ENCODE assay signal across 26 cellular contexts in genomic region chr2:128432423-128432822, GRCh38.
DNase-seq lines count a peak whose midpoint lies in the region; ATAC-seq, FAIRE-seq and TF ChIP-seq lines count a peak whose summit lies in the region.
"Had no signal": no experiment of that assay in that cellular context is flagged by ENCODE, and none has a peak within 500 bp of the region (broad histone marks: within the 10 kb centered on the region; RNA-seq: fewer than 3 reads in every experiment).

No MANE protein-coding gene starts in this region.

- H4K91ac ChIP-seq in IMR-90 (ENCODE audit: insufficient read depth, low read depth, low read length) = no peak overlapping the region

- no peak overlapping the region for H2AK5ac ChIP-seq in IMR-90 (ENCODE audit: low read depth, low read length)

- ATAC-seq in IMR-90 (ENCODE audit: low read depth) (no peak), K562 (no peak)
- ATAC-seq: GM12878 had no signal

- H3K36me3 ChIP-seq in IMR-90 (ENCODE audit: control insufficient read depth, insufficient read depth, low read length) (no peaks in the 10 kb centered on the region), K562 (ENCODE audit: control insufficient read depth, insufficient read depth, low read length) (no peaks in the 10 kb centered on the region), kidney (ENCODE audit: control insufficient read depth in 1 of 2, insufficient read depth in 2 of 2, low read length in 2 of 2) (no peaks in the 10 kb centered on the region), MG63 (no peaks in the 10 kb centered on the region)
- H3K36me3 ChIP-seq: BE2C, BLaER1 had no signal

- BruUV-seq in IMR-90 (replicated peaks; lab: Mats Ljungman, UMichigan) = no TSS peak
- no TSS peak for BruUV-seq in K562 (replicated peaks; lab: Mats Ljungman, UMichigan)

- no peaks in the 10 kb centered on the region for H3K79me1 ChIP-seq in IMR-90 (ENCODE audit: low read depth in 1 of 2, low read length in 2 of 2)

- H3K9me3 ChIP-seq in IMR-90 (ENCODE audit: control insufficient read depth, insufficient read depth, low read length) = no peaks in the 10 kb centered on the region
- H3K9me3 ChIP-seq in K562 (replicated peaks; ENCODE audit: control insufficient read depth, insufficient read depth, low read depth, low read length) = no peaks in the 10 kb centered on the region
- H3K9me3 ChIP-seq in kidney (ENCODE audit: control insufficient read depth in 1 of 2, low read length in 2 of 2) = peaks cover 0 to 7% of the 10 kb centered on the region in 2 donors
- H3K9me3 ChIP-seq in MG63 = peaks cover 7% of the 10 kb centered on the region
- H3K9me3 ChIP-seq: BE2C had no signal

- H3K27ac ChIP-seq in IMR-90 (ENCODE audit: insufficient read depth, low read length) = no peak overlapping the region
- H3K27ac ChIP-seq in K562 (ENCODE audit: extremely low read depth, low read depth, low read length) = no peak overlapping the region
- H3K27ac ChIP-seq in kidney (ENCODE audit: low read depth in 2 of 2, low read length in 2 of 2) = no peak overlapping the region
- H3K27ac ChIP-seq: BLaER1 had no signal

- no peak overlapping the region for H3K4ac ChIP-seq in IMR-90 (ENCODE audit: low read depth, low read length)

- no peak for FAIRE-seq in K562 (lab: Jason Lieb, UNC)
- FAIRE-seq in kidney (lab: Jason Lieb, UNC) = peak; percentile 6
- FAIRE-seq: A204.1, GM12878, GM12892, GM18507 had no signal

- TF ChIP-seq RAD21 in IMR-90 (IDR thresholded peaks at IDR 0.05; ENCODE audit: low read length) = no peak
- TF ChIP-seq RAD21 in K562 (CRISPR knock-in tag; conservative IDR thresholded peaks at IDR 0.05 in 1 of 2, IDR thresholded peaks at IDR 0.05 in 1 of 2) = no peak

- H3K23ac ChIP-seq in IMR-90 (ENCODE audit: low read depth, low read length) = no peak overlapping the region

- POLR2A ChIA-PET in IMR-90 (lab: Charles Lee; ENCODE audit: unreplicated experiment) = no interaction called here
- POLR2A ChIA-PET in K562 (lab: Yijun Ruan, JAX) = no interaction called here

- no peak overlapping the region for H3K4me3 ChIP-seq in IMR-90 (ENCODE audit: insufficient read depth, low read depth, low read length)
- H3K4me3 ChIP-seq in K562 = no peak overlapping the region
- H3K4me3 ChIP-seq in kidney (ENCODE audit: low read length in 2 of 2) = no peak overlapping the region
- no peak overlapping the region for H3K4me3 ChIP-seq in MG63
- H3K4me3 ChIP-seq: BLaER1, GM12878 had no signal

- no peak overlapping the region for H4K5ac ChIP-seq in IMR-90 (ENCODE audit: low read depth, low read length)

- H2BK15ac ChIP-seq in IMR-90 (ENCODE audit: low read depth, low read length) = no peak overlapping the region

- TF ChIP-seq POLR2A in IMR-90 (IDR thresholded peaks at IDR 0.05; ENCODE audit: low read depth, low read length) (no peak), K562 (conservative IDR thresholded peaks at IDR 0.05) (no peak)

- DNase-seq in IMR-90 (no peak), K562 (ENCODE audit: extremely low read depth in 1 of 4, low spot score in 3 of 4) (no peak), kidney (no peak), T-helper 2 cell (no peak), MG63 (no peak)
- no peak for DNase-seq in central memory CD4-positive, alpha-beta T cell
- DNase-seq: 8988T; ACHN; BE2C; C1 segment of cervical spinal cord; CD4-positive, alpha-beta memory T cell; CD4-positive, CD25-positive, alpha-beta regulatory T cell; CD8-positive, alpha-beta memory T cell; COR-L47; DMS 273 treated with DMSO at 0.1 percent for 48 hours; DMS153; DMS53; DMS79; DND-41; EL; GDM1 had no signal

- TF ChIP-seq CTCF in IMR-90 (conservative IDR thresholded peaks at IDR 0.05; ENCODE audit: low read depth, low read length) = no peak
- TF ChIP-seq CTCF in K562 (IDR thresholded peaks at IDR 0.05 in 2 of 3, conservative IDR thresholded peaks at IDR 0.05 in 1 of 3; ENCODE audit: insufficient read depth in 2 of 3, low read depth in 1 of 3, low read length in 3 of 3) = no peak
- no peak for TF ChIP-seq CTCF in kidney (IDR thresholded peaks at IDR 0.05; ENCODE audit: borderline replicate concordance, extremely low read depth, insufficient read depth)

- no peaks in the 10 kb centered on the region; the same call in none of the 2 replicates for H3K27me3 ChIP-seq in IMR-90 (ENCODE audit: control insufficient read depth, insufficient read depth, low read length)
- peaks cover 0 to 30% of the 10 kb centered on the region in 2 experiments; a peak in 4 of 5 replicates for H3K27me3 ChIP-seq in K562 (ENCODE audit: control insufficient read depth in 2 of 2, insufficient read depth in 2 of 2, low read length in 2 of 2)
- no peaks in the 10 kb centered on the region for H3K27me3 ChIP-seq in MG63
- H3K27me3 ChIP-seq: BE2C, BLaER1 had no signal

- H3K79me2 ChIP-seq in K562 (ENCODE audit: control insufficient read depth, insufficient read depth, low read length) = no peaks in the 10 kb centered on the region

- H4K20me1 ChIP-seq in IMR-90 (ENCODE audit: insufficient read depth, low read length) = no peaks in the 10 kb centered on the region
- H4K20me1 ChIP-seq in K562 (replicated peaks; ENCODE audit: control insufficient read depth, insufficient read depth, low read length) = no peaks in the 10 kb centered on the region
- H4K20me1 ChIP-seq: BLaER1 had no signal

- no peak overlapping the region for H2BK20ac ChIP-seq in IMR-90 (ENCODE audit: low read depth, low read length)

- H2AFZ ChIP-seq in IMR-90 (replicated peaks; ENCODE audit: low read length, poor library complexity) = no peak overlapping the region
- no peak overlapping the region for H2AFZ ChIP-seq in K562 (ENCODE audit: low read depth, low read length)

- H3K9me1 ChIP-seq in IMR-90 (ENCODE audit: insufficient read depth, low read length) (no peaks in the 10 kb centered on the region), K562 (ENCODE audit: control insufficient read depth, insufficient read depth, low read length) (no peaks in the 10 kb centered on the region)

- CTCF ChIA-PET in IMR-90 (lab: Yijun Ruan, JAX) (no interaction called here), K562 (lab: Yijun Ruan, JAX; ENCODE audit: low intra/inter-chr PET ratio) (no interaction called here)

- in situ Hi-C loops in IMR-90 (cut with MboI; ENCODE audit: low sequenced_read_pairs) = no loop called here
- in situ Hi-C loops in K562 (cut with MboI) = no loop called here

- H4K8ac ChIP-seq in IMR-90 (ENCODE audit: low read depth in 2 of 2, low read length in 2 of 2) = no peak overlapping the region

- no peak overlapping the region for H3K18ac ChIP-seq in IMR-90 (ENCODE audit: low read depth, low read length)

- no peak overlapping the region for H3K56ac ChIP-seq in IMR-90 (ENCODE audit: extremely low read depth, insufficient read depth, low read length)

- H3K4me1 ChIP-seq in IMR-90 (ENCODE audit: control insufficient read depth, insufficient read depth, low read length) (no peaks in the 10 kb centered on the region), K562 (replicated peaks in 1 of 2; ENCODE audit: control insufficient read depth in 2 of 2, insufficient read depth in 2 of 2, low read length in 2 of 2) (no peaks in the 10 kb centered on the region), kidney (ENCODE audit: control insufficient read depth in 1 of 2, insufficient read depth in 1 of 2, low read depth in 1 of 2, low read length in 2 of 2) (peaks cover 0 to 3% of the 10 kb centered on the region in 2 donors)
- H3K4me1 ChIP-seq: BE2C had no signal

- H3K14ac ChIP-seq in IMR-90 (replicated peaks; ENCODE audit: low read depth, low read length) = no peak overlapping the region

- no peak overlapping the region for H2BK120ac ChIP-seq in IMR-90 (ENCODE audit: low read depth, low read length)

- no CpG with 5 or more reads among the region's 4 CpGs for WGBS in IMR-90 (ENCODE audit: extremely low coverage in 2 of 2, insufficient read length in 1 of 2), 2 experiments
- 4% methylated on average over 4 of the region's 4 CpGs for WGBS in K562 (ENCODE audit: insufficient coverage, low coverage, missing lambda C conversion rate)

- no peak overlapping the region for H2AK9ac ChIP-seq in IMR-90 (replicated peaks; ENCODE audit: low read depth, low read length, poor library complexity)

- H2BK5ac ChIP-seq in IMR-90 (ENCODE audit: low read depth, low read length, poor library complexity, severe bottlenecking) = no peak overlapping the region

- intact Hi-C loops in IMR-90 (cut with micrococcal nuclease) (no loop called here), K562 (cut with micrococcal nuclease) (no loop called here), kidney (cut with DNase I) (no loop called here)

- dilution Hi-C loops in IMR-90 (cut with HindIII; ENCODE audit: low sequenced_read_pairs, unreplicated experiment) = no loop called here

- H3K4me2 ChIP-seq in IMR-90 (ENCODE audit: low read depth, low read length) (no peak overlapping the region), K562 (ENCODE audit: insufficient read depth, low read length) (no peak overlapping the region)
- H3K4me2 ChIP-seq: BLaER1 had no signal

- H3K9ac ChIP-seq in IMR-90 (ENCODE audit: low read depth, low read length) = no peak overlapping the region
- no peak overlapping the region for H3K9ac ChIP-seq in K562 (ENCODE audit: insufficient read depth in 1 of 2, low read depth in 2 of 2, low read length in 2 of 2)
- H3K9ac ChIP-seq in kidney (ENCODE audit: low read length in 2 of 2) = no peak overlapping the region
- H3K9ac ChIP-seq: BLaER1 had no signal

- no peak for TF ChIP-seq EP300 in K562 (IDR thresholded peaks at IDR 0.05; ENCODE audit: low read length)

TF ChIP-seq in IMR-90, 13 proteins besides CTCF, POLR2A, EP300 and RAD21:
- TF ChIP-seq CEBPB (IDR thresholded peaks at IDR 0.05; ENCODE audit: low read depth, low read length) = peak; percentile 20; the same call in 1 of the 2 replicates
- no peak for TF ChIP-seq USF2 (IDR thresholded peaks at IDR 0.05; ENCODE audit: low read depth, low read length)
TF ChIP-seq in IMR-90: peak in this region for 1.

TF ChIP-seq in K562, 482 proteins besides CTCF, POLR2A, EP300 and RAD21:
- TF ChIP-seq CBFB (CRISPR knock-in tag; IDR thresholded peaks at IDR 0.05) = no peak
- no peak for TF ChIP-seq ZNF445 (CRISPR knock-in tag; IDR thresholded peaks at IDR 0.05; ENCODE audit: low read depth)
- TF ChIP-seq ZNF316 (IDR thresholded peaks at IDR 0.05) = no peak
- 0 out of 2 replicates have a peak, but pooled peaks have one; percentile 7 for TF ChIP-seq CEBPB (tag; IDR thresholded peaks at IDR 0.05)
- TF ChIP-seq SUPT5H (IDR thresholded peaks at IDR 0.05) = no peak
- no peak for TF ChIP-seq NCOA4 (IDR thresholded peaks at IDR 0.05; ENCODE audit: partially characterized antibody)
- no peak for TF ChIP-seq TOE1 (IDR thresholded peaks at IDR 0.05; ENCODE audit: borderline replicate concordance)
- no peak for TF ChIP-seq TOE1 (CRISPR knock-in tag; IDR thresholded peaks at IDR 0.05; ENCODE audit: borderline replicate concordance, low read depth)
